Comparison of ENCODE assay signal across 19 cellular contexts in genomic region chr19:50501186-50501567, GRCh38. TPM values are rescaled to one million over a fixed set of nuclear protein-coding genes. Genes with fewer than 3 reads are reported as not detected.
DNase-seq lines count a peak whose midpoint lies in the region; ATAC-seq and TF ChIP-seq lines count a peak whose summit lies in the region.
"Had no signal": no experiment of that assay in that cellular context is flagged by ENCODE, and none has a peak within 500 bp of the region (broad histone marks: within the 10 kb centered on the region; RNA-seq: fewer than 3 reads in every experiment).

No MANE protein-coding gene starts in this region.

- H3K4me3 Mint-ChIP-seq in Caco-2 (ENCODE audit: unreplicated experiment), result peak overlapping the region; percentile 8
- no peak overlapping the region for H3K4me3 Mint-ChIP-seq in T-helper 17 cell
- H3K4me3 Mint-ChIP-seq: activated naive CD4-positive, alpha-beta T cell treated with anti-CD3 and anti-CD28 coated beads, Interleukin-2, amount 50 U/mL, for 24 hours; T-cell; WTC11 had no signal

- POLR2A ChIA-PET in Caco-2 (lab: Charles Lee), result interaction anchor here (0.5 kb wide), 1 partner anchor 10 kb away, joined by 3 read pairs; the partner anchor contains the start of gene JOSD2

- TF ChIP-seq CTCF in Caco-2 (IDR thresholded peaks at IDR 0.05; ENCODE audit: insufficient read depth in 1 of 2, low read depth in 1 of 2, low read length in 1 of 2, severe bottlenecking in 1 of 2, unreplicated experiment in 1 of 2), result no peak
- TF ChIP-seq CTCF in gastrocnemius medialis (IDR thresholded peaks at IDR 0.05 in 4 of 5, conservative IDR thresholded peaks at IDR 0.05 in 1 of 5), result no peak

- TF ChIP-seq POLR2A in gastrocnemius medialis (IDR thresholded peaks at IDR 0.05), result no peak

- peak overlapping the region; percentile 97 to 100 (median 97) for H3K27ac ChIP-seq in gastrocnemius medialis
- H3K27ac ChIP-seq: pancreas, tibial nerve had no signal

- H3K27ac Mint-ChIP-seq in Caco-2 (ENCODE audit: unreplicated experiment) (no peak overlapping the region), T-helper 17 cell (peak overlapping the region; percentile 45)
- H3K27ac Mint-ChIP-seq: activated naive CD4-positive, alpha-beta T cell treated with anti-CD3 and anti-CD28 coated beads, Interleukin-2, amount 50 U/mL, for 24 hours; H9; T-cell; WTC11 had no signal

- intact Hi-C loops in Caco-2 (cut with micrococcal nuclease; ENCODE audit: unreplicated experiment) (no loop called here), gastrocnemius medialis (cut with DNase I; ENCODE audit: low total_unique reads) (no loop called here)

- no TSS peak for BruUV-seq in Caco-2 (replicated peaks; lab: Mats Ljungman, UMichigan)

- CTCF ChIA-PET in Caco-2 (lab: Charles Lee), result no interaction called here

- in situ Hi-C loops in gastrocnemius medialis (cut with MboI; ENCODE audit: low sequenced_read_pairs in 4 of 4), result no loop called here

- peak; percentile 56 to 63 for DNase-seq in Caco-2
- DNase-seq in T-helper 17 cell, result no peak
- peak; percentile 89 for DNase-seq in islet precursor cell
- peak in 1 of 2 donors; percentile 71 for DNase-seq in gastrocnemius medialis
- no peak for DNase-seq in mesenteric fat pad (ENCODE audit: low spot score)
- no peak for DNase-seq in HCEC 1CT
- no peak for DNase-seq in ureter (ENCODE audit: low spot score)
- DNase-seq: activated T-cell treated with anti-CD3 and anti-CD28 coated beads, Interleukin-2, amount 50 U/mL, for 48 hours; H9; NCI-H2029; stimulated activated CD4-positive, alpha-beta T cell treated with anti-CD3 and anti-CD28 coated beads, Interleukin-12 subunit alpha, Interleukin-12 subunit beta, amount 100 ng/mL, for 4 hours; T-cell had no signal

- no peaks in the 10 kb centered on the region for H3K9me3 ChIP-seq in Caco-2
- no peaks in the 10 kb centered on the region for H3K9me3 ChIP-seq in T-helper 17 cell (ENCODE audit: control insufficient read depth, low read length, poor library complexity, severe bottlenecking)
- H3K9me3 ChIP-seq in gastrocnemius medialis, result no peaks in the 10 kb centered on the region
- H3K9me3 ChIP-seq: pancreas, tibial nerve had no signal

- H3K36me3 Mint-ChIP-seq in Caco-2 (ENCODE audit: insufficient read depth, unreplicated experiment) (no peaks in the 10 kb centered on the region), T-helper 17 cell (ENCODE audit: low read depth) (no peaks in the 10 kb centered on the region)
- H3K36me3 Mint-ChIP-seq: T-cell, WTC11 had no signal

- H3K27me3 ChIP-seq in Caco-2 (replicated peaks; ENCODE audit: control insufficient read depth, insufficient read depth, low read length) (no peaks in the 10 kb centered on the region), gastrocnemius medialis (no peaks in the 10 kb centered on the region)
- H3K27me3 ChIP-seq: pancreas had no signal

- H3K4me1 Mint-ChIP-seq in Caco-2 (ENCODE audit: low read depth, unreplicated experiment) (peaks cover 13% of the 10 kb centered on the region), T-helper 17 cell (no peaks in the 10 kb centered on the region)
- H3K4me1 Mint-ChIP-seq: activated naive CD4-positive, alpha-beta T cell treated with anti-CD3 and anti-CD28 coated beads, Interleukin-2, amount 50 U/mL, for 24 hours; T-cell had no signal

- peaks cover 19% of the 10 kb centered on the region for H3K4me1 ChIP-seq in Caco-2
- H3K4me1 ChIP-seq in gastrocnemius medialis, result peaks cover 14 to 16% of the 10 kb centered on the region in 2 donors
- H3K4me1 ChIP-seq: pancreas had no signal

- ATAC-seq in T-helper 17 cell (no peak), gastrocnemius medialis (peak; percentile 30 to 34), HG03196 (IDR thresholded peaks at IDR 0.05; ENCODE audit: unreplicated experiment) (no peak)

- H3K36me3 ChIP-seq in Caco-2 (ENCODE audit: control insufficient read depth, insufficient read depth, low read length) (no peaks in the 10 kb centered on the region), gastrocnemius medialis (peaks cover 0 to 7% of the 10 kb centered on the region in 2 donors)
- H3K36me3 ChIP-seq: pancreas had no signal

- H3K9me3 Mint-ChIP-seq in Caco-2 (ENCODE audit: unreplicated experiment), result no peaks in the 10 kb centered on the region
- H3K9me3 Mint-ChIP-seq: activated naive CD4-positive, alpha-beta T cell treated with anti-CD3 and anti-CD28 coated beads, Interleukin-2, amount 50 U/mL, for 24 hours; H9; T-cell; WTC11 had no signal

- H3K4me3 ChIP-seq in Caco-2 (ENCODE audit: low read depth, low read length) (no peak overlapping the region), gastrocnemius medialis (peak overlapping the region; percentile 59 to 71 (median 63))
- H3K4me3 ChIP-seq: pancreas, tibial nerve had no signal

- no peaks in the 10 kb centered on the region for H3K27me3 Mint-ChIP-seq in Caco-2 (ENCODE audit: insufficient read depth, unreplicated experiment)
- no peaks in the 10 kb centered on the region for H3K27me3 Mint-ChIP-seq in T-helper 17 cell
- H3K27me3 Mint-ChIP-seq: activated naive CD4-positive, alpha-beta T cell treated with anti-CD3 and anti-CD28 coated beads, Interleukin-2, amount 50 U/mL, for 24 hours; T-cell had no signal

RNA-seq across cellular contexts. Expression of gene JOSD2, which starts 9.8 kb away (rescaled TPM):
- total RNA-seq in Caco-2 (2022) (27.7 and 27.9 TPM in 2 replicates), T-helper 17 cell (10 to 100 TPM; 14.9 to 18.0 TPM), gastrocnemius medialis (10 to 100 TPM; 22.1 to 36.9 (median 27.8) TPM), mesenteric fat pad (44.9 TPM), ureter (26.6 TPM)

RNA-seq across cellular contexts. Expression of gene ASPDH, which starts 12.5 kb away (rescaled TPM):
- total RNA-seq in Caco-2 (2022) (not detected in 2 replicates), T-helper 17 cell (not detected), gastrocnemius medialis (not detected), mesenteric fat pad (not detected), ureter (not detected)
- total RNA-seq: H9, mucosa of gallbladder, NCI-H460, T-cell, tibial nerve, WTC11 had no signal

RNA-seq across cellular contexts. Expression of gene GARIN5A, which starts 24.5 kb away (rescaled TPM):
- total RNA-seq in Caco-2 (2022) (1.4 and 1.5 TPM in 2 replicates), T-helper 17 cell (under 1 TPM in 1 of 2 donors, not detected in 1; 0.22 TPM), gastrocnemius medialis (10 to 100 TPM in 1 of 4 donors, 1 to 10 TPM in 2, not detected in 1; 1.2 to 11.0 (median 1.9) TPM), mesenteric fat pad (0.35 TPM), ureter (1.9 TPM)
- total RNA-seq: tibial nerve had no signal

RNA-seq across cellular contexts. Expression of gene EMC10, which starts 24.9 kb away (rescaled TPM):
- 42.9 and 46.3 TPM in 2 replicates for total RNA-seq in Caco-2 (2022)
- 10 to 100 TPM; 76.6 to 78.5 TPM for total RNA-seq in T-helper 17 cell
- 10 to 100 TPM; 29.2 to 67.4 (median 45.4) TPM for total RNA-seq in gastrocnemius medialis
- 53.3 TPM for total RNA-seq in mesenteric fat pad
- total RNA-seq in ureter, result 94.0 TPM

Comparison
In these comparisons a context has a peak if more than half of its experiments do, and no peak if none do; other contexts are left out.
1. DNase-seq: peak in Caco-2 (2 of 2) and islet precursor cell (single experiment); none in T-helper 17 cell (0 of 3), mesenteric fat pad (single experiment), HCEC 1CT (single experiment) and ureter (single experiment).
2. ATAC-seq: peak in gastrocnemius medialis (2 of 2); none in T-helper 17 cell (single experiment) and HG03196 (single experiment).